8 cellular contexts compared by ENCODE assay signal in the genomic region with DNA sequence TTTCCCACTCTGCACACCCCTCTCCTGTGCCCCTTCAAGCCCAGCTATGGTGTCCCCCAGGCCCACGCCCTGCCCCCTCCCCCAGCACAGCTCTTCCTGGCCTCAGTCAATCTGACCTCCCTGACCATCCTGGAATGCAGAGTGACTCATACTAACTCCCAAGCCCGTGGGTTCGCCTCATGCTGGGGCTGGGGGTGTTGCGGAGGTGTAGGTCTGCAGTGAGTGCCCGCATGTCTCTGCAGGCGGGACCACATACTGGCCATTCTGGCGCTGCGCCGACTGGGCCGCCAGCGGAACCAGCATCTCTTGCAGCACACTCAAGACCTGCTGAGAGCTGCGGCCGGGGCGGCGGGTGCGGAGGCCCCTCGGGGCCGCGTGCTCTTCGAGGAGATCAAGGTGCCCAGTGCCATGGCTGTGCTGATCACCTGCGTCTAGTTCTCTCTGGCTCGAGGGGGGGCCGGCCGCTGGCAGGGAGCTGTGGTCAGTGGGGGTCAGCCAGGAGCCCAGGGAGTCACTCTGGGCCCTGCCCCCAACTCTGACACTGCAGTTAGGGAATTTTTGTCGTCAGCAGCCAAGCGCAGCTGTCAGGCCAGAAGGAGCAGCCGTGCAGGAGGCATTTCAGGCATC. TPM values are rescaled to one million over a fixed set of nuclear protein-coding genes. Genes with fewer than 3 reads are reported as not detected.
DNase-seq lines count a peak whose midpoint lies in the region; ATAC-seq, FAIRE-seq and TF ChIP-seq lines count a peak whose summit lies in the region.
"Had no signal": no experiment of that assay in that cellular context is flagged by ENCODE, and none has a peak within 500 bp of the region (broad histone marks: within the 10 kb centered on the region; RNA-seq: fewer than 3 reads in every experiment).

No MANE protein-coding gene starts in this region.

- H3K79me2 ChIP-seq in HepG2 (ENCODE audit: insufficient read depth, low read length): no peaks in the 10 kb centered on the region

- H2AFZ ChIP-seq in HepG2 (ENCODE audit: low read length): no peak overlapping the region

- in situ Hi-C loops in HepG2 (cut with HindIII; ENCODE audit: extremely low pct_ligation_motif_present, low pct_unique_long_range_greater_than_20kb): no loop called here

- TF ChIP-seq EP300 in HepG2 (IDR thresholded peaks at IDR 0.05; ENCODE audit: low read depth in 2 of 2, low read length in 2 of 2) (no peak), HepG2 (CRISPR knock-in tag; IDR thresholded peaks at IDR 0.05; ENCODE audit: borderline replicate concordance) (no peak)

- no peak overlapping the region for H3K4me2 ChIP-seq in HepG2 (ENCODE audit: low read depth, low read length)

- H3K36me3 ChIP-seq in SJSA1 (no peaks in the 10 kb centered on the region), HepG2 (replicated peaks in 1 of 2; ENCODE audit: control insufficient read depth in 1 of 2, insufficient read depth in 2 of 2, low read length in 2 of 2) (peaks cover 5 to 6% of the 10 kb centered on the region in 2 experiments; a peak in 2 of 5 replicates)

- BruUV-seq in HepG2 (replicated peaks; lab: Mats Ljungman, UMichigan): no TSS peak

- no peaks in the 10 kb centered on the region for H3K9me3 ChIP-seq in SJSA1 (replicated peaks)
- H3K9me3 ChIP-seq in HepG2 (ENCODE audit: low read length): no peaks in the 10 kb centered on the region

- ATAC-seq in HepG2 (no peak), GM19467 (IDR thresholded peaks at IDR 0.05; ENCODE audit: unreplicated experiment) (no peak)
- ATAC-seq: left colon had no signal

- no peak for FAIRE-seq in HepG2 (lab: Jason Lieb, UNC)

- WGBS in HepG2 (ENCODE audit: low lambda C conversion rate): 75% methylated on average over 16 of the region's 27 CpGs

- no peak for TF ChIP-seq POLR2A in HepG2 (IDR thresholded peaks at IDR 0.05; ENCODE audit: insufficient read depth in 1 of 2, low read depth in 2 of 2, low read length in 2 of 2)

- peaks cover 12% of the 10 kb centered on the region for H4K20me1 ChIP-seq in HepG2 (ENCODE audit: insufficient read depth, low read length)

- DNase-seq in COLO668 (lab: John Stamatoyannopoulos, UW; ENCODE audit: unreplicated experiment): peak; percentile 46
- DNase-seq in SJSA1 (ENCODE audit: low read depth in 1 of 2, low spot score in 2 of 2): peak; percentile 85 to 89
- peak; percentile 73 for DNase-seq in HepG2 (ENCODE audit: low spot score)
- no peak for DNase-seq in NCI-H2081 (lab: John Stamatoyannopoulos, UW)
- DNase-seq in stimulated activated CD8-positive, alpha-beta memory T cell treated with anti-CD3 and anti-CD28 coated beads, Interleukin-4, amount 100 ng/mL, for 48 hours: no peak
- DNase-seq: activated CD4-positive, alpha-beta T cell treated with anti-CD3 and anti-CD28 coated beads, Interleukin-2, amount 50 U/mL, for 48 hours had no signal

- no peaks in the 10 kb centered on the region for H3K27me3 ChIP-seq in SJSA1 (replicated peaks)
- no peaks in the 10 kb centered on the region for H3K27me3 ChIP-seq in HepG2 (ENCODE audit: control insufficient read depth in 1 of 2, insufficient read depth in 2 of 2, low read length in 2 of 2)

- peaks cover 52% of the 10 kb centered on the region for H3K4me1 ChIP-seq in SJSA1 (replicated peaks)
- peaks cover 95% of the 10 kb centered on the region for H3K4me1 ChIP-seq in HepG2 (ENCODE audit: insufficient read depth, low read length)

- H3K27ac ChIP-seq in SJSA1 (peak overlapping the region; percentile 97), HepG2 (ENCODE audit: extremely low read length, insufficient read depth, low read length) (no peak overlapping the region)

- POLR2A ChIA-PET in HepG2 (lab: Yijun Ruan, JAX): interaction anchor here (1.0 to 5.9 kb wide), 4 partner anchors 10 to 224 kb away, joined by 3 to 55 read pairs (median 4); a partner anchor contains a TSS

- CTCF ChIA-PET in HepG2 (lab: Yijun Ruan, JAX; ENCODE audit: low intra/inter-chr PET ratio, low total read pairs): no interaction called here

- no peak for TF ChIP-seq CTCF in HepG2 (CRISPR knock-in tag; IDR thresholded peaks at IDR 0.05)

- intact Hi-C loops in HepG2 (cut with micrococcal nuclease; ENCODE audit: unreplicated experiment): no loop called here

- H3K9ac ChIP-seq in HepG2 (ENCODE audit: insufficient read depth, low read depth, low read length): no peak overlapping the region

- H3K4me3 ChIP-seq in SJSA1: peak overlapping the region; percentile 31
- H3K4me3 ChIP-seq in HepG2 (replicated peaks in 1 of 3; ENCODE audit: insufficient read depth in 1 of 3, low read depth in 2 of 3, low read length in 3 of 3): no peak overlapping the region

- no peak for TF ChIP-seq RAD21 in HepG2 (CRISPR knock-in tag; IDR thresholded peaks at IDR 0.05)

RNA-seq across cellular contexts. Expression of a gene that starts 13.4 kb away (rescaled TPM):
- total RNA-seq in SJSA1 (2014; rRNA removed; shearing (Covaris generic)): 28.4 and 43.0 TPM in 2 replicates
- total RNA-seq in HepG2 (2016; rRNA removed; fragmentation: Illumina TruSeq; extraction: Trizol): 0.45 and 0.46 TPM in 2 replicates
- total RNA-seq in HepG2 (2016; cell fraction: cytosol; rRNA removed; fragmentation: Illumina TruSeq; extraction: Trizol; ENCODE audit: low read depth): not detected in 2 replicates
- 0.45 and 0.67 TPM in 2 replicates for total RNA-seq in HepG2 (2016; cell fraction: insoluble cytoplasmic fraction; rRNA removed; fragmentation: Illumina TruSeq; extraction: Trizol)
- 0.31 and 0.40 TPM in 2 replicates for total RNA-seq in HepG2 (2016; cell fraction: membrane; rRNA removed; fragmentation: Illumina TruSeq; extraction: Trizol)
- 0.34 and 0.94 TPM in 2 replicates for total RNA-seq in HepG2 (2016; cell fraction: nucleus; rRNA removed; fragmentation: Illumina TruSeq; extraction: Trizol)
- polyA plus RNA-seq in HepG2 (2011; rRNA removed): 0.91 and 1.5 TPM in 2 replicates
- 0.28 and 0.81 TPM in 2 replicates for polyA plus RNA-seq in HepG2 (2011; cell fraction: cytosol; rRNA removed)
- 7.5 and 18.0 TPM in 2 replicates for polyA plus RNA-seq in HepG2 (2011; cell fraction: nucleus; rRNA removed)
- 0.36 and 0.61 TPM in 2 replicates for polyA plus RNA-seq in HepG2 (2012)
- not detected in 2 replicates for polyA plus RNA-seq in HepG2 (2016; cell fraction: cytosol; fragmentation: Illumina TruSeq; extraction: Trizol; ENCODE audit: low read depth)
- polyA plus RNA-seq in HepG2 (2016; cell fraction: insoluble cytoplasmic fraction; fragmentation: Illumina TruSeq; extraction: Trizol; ENCODE audit: low read depth): 0.16 and 0.42 TPM in 2 replicates
- 0.18 and 0.23 TPM in 2 replicates for polyA plus RNA-seq in HepG2 (2016; cell fraction: membrane; fragmentation: Illumina TruSeq; extraction: Trizol; ENCODE audit: low read depth)
- polyA plus RNA-seq in HepG2 (2016; cell fraction: nucleus; fragmentation: Illumina TruSeq; extraction: Trizol; ENCODE audit: insufficient read depth, low read depth): 0.83 and 1.8 TPM in 2 replicates
- 2.4 and 123 TPM in 2 replicates for polyA minus RNA-seq in HepG2 (2011; rRNA and poly(A)+ RNA removed; ENCODE audit: low replicate concordance)
- 0.79 and 1.2 TPM in 2 replicates for polyA minus RNA-seq in HepG2 (2011; cell fraction: cytosol; rRNA and poly(A)+ RNA removed)
- 1.5 and 2.1 TPM in 2 replicates for polyA minus RNA-seq in HepG2 (2011; cell fraction: nucleus; rRNA and poly(A)+ RNA removed)

RNA-seq across cellular contexts. Expression of a gene that starts 15.4 kb away (rescaled TPM):
- total RNA-seq in SJSA1 (2014; rRNA removed; shearing (Covaris generic)): 0.50 TPM in 1 of 2 replicates, not detected in the other
- 11.3 and 27.0 TPM in 2 replicates for total RNA-seq in HepG2 (2016; rRNA removed; fragmentation: Illumina TruSeq; extraction: Trizol)
- 6.3 and 6.7 TPM in 2 replicates for total RNA-seq in HepG2 (2016; cell fraction: cytosol; rRNA removed; fragmentation: Illumina TruSeq; extraction: Trizol; ENCODE audit: low read depth)
- 9.0 and 28.6 TPM in 2 replicates for total RNA-seq in HepG2 (2016; cell fraction: insoluble cytoplasmic fraction; rRNA removed; fragmentation: Illumina TruSeq; extraction: Trizol)
- 11.1 and 11.5 TPM in 2 replicates for total RNA-seq in HepG2 (2016; cell fraction: membrane; rRNA removed; fragmentation: Illumina TruSeq; extraction: Trizol)
- total RNA-seq in HepG2 (2016; cell fraction: nucleus; rRNA removed; fragmentation: Illumina TruSeq; extraction: Trizol): 32.0 and 33.7 TPM in 2 replicates
- 11.8 and 21.2 TPM in 2 replicates for polyA plus RNA-seq in HepG2 (2011; rRNA removed)
- polyA plus RNA-seq in HepG2 (2011; cell fraction: cytosol; rRNA removed): 10.4 and 15.5 TPM in 2 replicates
- 157 and 161 TPM in 2 replicates for polyA plus RNA-seq in HepG2 (2011; cell fraction: nucleus; rRNA removed)
- polyA plus RNA-seq in HepG2 (2012): 12.5 and 20.1 TPM in 2 replicates
- 4.1 and 4.2 TPM in 2 replicates for polyA plus RNA-seq in HepG2 (2016; cell fraction: cytosol; fragmentation: Illumina TruSeq; extraction: Trizol; ENCODE audit: low read depth)
- polyA plus RNA-seq in HepG2 (2016; cell fraction: insoluble cytoplasmic fraction; fragmentation: Illumina TruSeq; extraction: Trizol; ENCODE audit: low read depth): 7.6 and 10.6 TPM in 2 replicates
- 6.1 and 7.1 TPM in 2 replicates for polyA plus RNA-seq in HepG2 (2016; cell fraction: membrane; fragmentation: Illumina TruSeq; extraction: Trizol; ENCODE audit: low read depth)
- polyA plus RNA-seq in HepG2 (2016; cell fraction: nucleus; fragmentation: Illumina TruSeq; extraction: Trizol; ENCODE audit: insufficient read depth, low read depth): 105 and 107 TPM in 2 replicates
- polyA minus RNA-seq in HepG2 (2011; rRNA and poly(A)+ RNA removed; ENCODE audit: low replicate concordance): 0.28 and 10.1 TPM in 2 replicates
- polyA minus RNA-seq in HepG2 (2011; cell fraction: cytosol; rRNA and poly(A)+ RNA removed): 3.4 and 5.3 TPM in 2 replicates
- polyA minus RNA-seq in HepG2 (2011; cell fraction: nucleus; rRNA and poly(A)+ RNA removed): 24.7 and 29.2 TPM in 2 replicates

RNA-seq across cellular contexts. Expression of a gene that starts 25.9 kb away (rescaled TPM):
- 0.82 TPM in 1 of 2 replicates, not detected in the other for total RNA-seq in SJSA1 (2014; rRNA removed; shearing (Covaris generic))
- total RNA-seq in HepG2 (2016; rRNA removed; fragmentation: Illumina TruSeq; extraction: Trizol): 0.72 and 1.00 TPM in 2 replicates
- total RNA-seq in HepG2 (2016; cell fraction: cytosol; rRNA removed; fragmentation: Illumina TruSeq; extraction: Trizol; ENCODE audit: low read depth): 2.3 and 2.8 TPM in 2 replicates
- 0.37 and 0.39 TPM in 2 replicates for total RNA-seq in HepG2 (2016; cell fraction: insoluble cytoplasmic fraction; rRNA removed; fragmentation: Illumina TruSeq; extraction: Trizol)
- 1.1 and 4.0 TPM in 2 replicates for total RNA-seq in HepG2 (2016; cell fraction: membrane; rRNA removed; fragmentation: Illumina TruSeq; extraction: Trizol)
- total RNA-seq in HepG2 (2016; cell fraction: nucleus; rRNA removed; fragmentation: Illumina TruSeq; extraction: Trizol): not detected in 2 replicates
- 0.67 and 0.95 TPM in 2 replicates for polyA plus RNA-seq in HepG2 (2011; rRNA removed)
- 0.85 and 2.1 TPM in 2 replicates for polyA plus RNA-seq in HepG2 (2011; cell fraction: cytosol; rRNA removed)
- polyA plus RNA-seq in HepG2 (2011; cell fraction: nucleus; rRNA removed): 0.64 and 1.0 TPM in 2 replicates
- polyA plus RNA-seq in HepG2 (2012): 0.40 and 0.72 TPM in 2 replicates
- polyA plus RNA-seq in HepG2 (2016; cell fraction: cytosol; fragmentation: Illumina TruSeq; extraction: Trizol; ENCODE audit: low read depth): 2.9 and 3.8 TPM in 2 replicates
- polyA plus RNA-seq in HepG2 (2016; cell fraction: insoluble cytoplasmic fraction; fragmentation: Illumina TruSeq; extraction: Trizol; ENCODE audit: low read depth): 0.36 and 0.88 TPM in 2 replicates
- polyA plus RNA-seq in HepG2 (2016; cell fraction: membrane; fragmentation: Illumina TruSeq; extraction: Trizol; ENCODE audit: low read depth): 0.86 and 1.1 TPM in 2 replicates
- 0.73 and 0.75 TPM in 2 replicates for polyA plus RNA-seq in HepG2 (2016; cell fraction: nucleus; fragmentation: Illumina TruSeq; extraction: Trizol; ENCODE audit: insufficient read depth, low read depth)
- 0.30 TPM in 1 of 2 replicates, not detected in the other for polyA minus RNA-seq in HepG2 (2011; rRNA and poly(A)+ RNA removed; ENCODE audit: low replicate concordance)
- not detected in 2 replicates for polyA minus RNA-seq in HepG2 (2011; cell fraction: cytosol; rRNA and poly(A)+ RNA removed)
- polyA minus RNA-seq in HepG2 (2011; cell fraction: nucleus; rRNA and poly(A)+ RNA removed): not detected in 2 replicates
- total RNA-seq: left colon had no signal

RNA-seq across cellular contexts. Expression of a gene that starts 52.6 kb away (rescaled TPM):
- total RNA-seq in SJSA1 (2014; rRNA removed; shearing (Covaris generic)): 53.4 and 56.5 TPM in 2 replicates
- 19.7 and 20.2 TPM in 2 replicates for total RNA-seq in HepG2 (2016; rRNA removed; fragmentation: Illumina TruSeq; extraction: Trizol)
- total RNA-seq in HepG2 (2016; cell fraction: cytosol; rRNA removed; fragmentation: Illumina TruSeq; extraction: Trizol; ENCODE audit: low read depth): 5.5 and 5.6 TPM in 2 replicates
- total RNA-seq in HepG2 (2016; cell fraction: insoluble cytoplasmic fraction; rRNA removed; fragmentation: Illumina TruSeq; extraction: Trizol): 15.3 and 20.6 TPM in 2 replicates
- 7.4 and 7.9 TPM in 2 replicates for total RNA-seq in HepG2 (2016; cell fraction: membrane; rRNA removed; fragmentation: Illumina TruSeq; extraction: Trizol)
- total RNA-seq in HepG2 (2016; cell fraction: nucleus; rRNA removed; fragmentation: Illumina TruSeq; extraction: Trizol): 21.4 and 24.6 TPM in 2 replicates
- 32.3 and 33.3 TPM in 2 replicates for polyA plus RNA-seq in HepG2 (2011; rRNA removed)
- polyA plus RNA-seq in HepG2 (2011; cell fraction: cytosol; rRNA removed): 14.7 and 18.8 TPM in 2 replicates
- 82.2 and 87.0 TPM in 2 replicates for polyA plus RNA-seq in HepG2 (2011; cell fraction: nucleus; rRNA removed)
- polyA plus RNA-seq in HepG2 (2012): 23.1 and 30.9 TPM in 2 replicates
- polyA plus RNA-seq in HepG2 (2016; cell fraction: cytosol; fragmentation: Illumina TruSeq; extraction: Trizol; ENCODE audit: low read depth): 0.78 and 1.0 TPM in 2 replicates
- 10.5 and 14.1 TPM in 2 replicates for polyA plus RNA-seq in HepG2 (2016; cell fraction: insoluble cytoplasmic fraction; fragmentation: Illumina TruSeq; extraction: Trizol; ENCODE audit: low read depth)
- polyA plus RNA-seq in HepG2 (2016; cell fraction: membrane; fragmentation: Illumina TruSeq; extraction: Trizol; ENCODE audit: low read depth): 3.0 and 3.4 TPM in 2 replicates
- 45.7 and 47.5 TPM in 2 replicates for polyA plus RNA-seq in HepG2 (2016; cell fraction: nucleus; fragmentation: Illumina TruSeq; extraction: Trizol; ENCODE audit: insufficient read depth, low read depth)
- polyA minus RNA-seq in HepG2 (2011; rRNA and poly(A)+ RNA removed; ENCODE audit: low replicate concordance): 93.6 and 143 TPM in 2 replicates
- polyA minus RNA-seq in HepG2 (2011; cell fraction: cytosol; rRNA and poly(A)+ RNA removed): 23.7 and 25.9 TPM in 2 replicates
- 38.8 and 39.3 TPM in 2 replicates for polyA minus RNA-seq in HepG2 (2011; cell fraction: nucleus; rRNA and poly(A)+ RNA removed)

Comparison
In these comparisons a context has a peak if more than half of its experiments do, and no peak if none do; other contexts are left out.
1. DNase-seq: peak in COLO668 (single experiment), SJSA1 (2 of 2) and HepG2 (single experiment); none in NCI-H2081 (0 of 2) and stimulated activated CD8-positive, alpha-beta memory T cell treated with anti-CD3 and anti-CD28 coated beads, Interleukin-4, amount 100 ng/mL, for 48 hours (single experiment).
2. RNA of a gene that starts 13.4 kb away (total RNA-seq): 28.4 to 43.0 TPM in SJSA1; 0.31 to 0.94 TPM in HepG2; every median in the first group is over 10 times any median in the second.